ENCODE assay signal across 23 cellular contexts in genomic region chr10:51852297-51852696, GRCh38.
DNase-seq lines count a peak whose midpoint lies in the region; ATAC-seq, FAIRE-seq and TF ChIP-seq lines count a peak whose summit lies in the region.
"Had no signal": no experiment of that assay in that cellular context is flagged by ENCODE, and none has a peak within 500 bp of the region (broad histone marks: within the 10 kb centered on the region; RNA-seq: fewer than 3 reads in every experiment).

No MANE protein-coding gene starts in this region.

- H3K36me3 ChIP-seq in DND-41 (ENCODE audit: insufficient read depth, low read length) (no peaks in the 10 kb centered on the region), MM.1S (replicated peaks; ENCODE audit: insufficient read depth, low read length) (no peaks in the 10 kb centered on the region), MG63 (no peaks in the 10 kb centered on the region)
- H3K36me3 ChIP-seq: BLaER1 had no signal

- H2AFZ ChIP-seq in DND-41 (ENCODE audit: low read depth, low read length) (no peak overlapping the region), MM.1S (ENCODE audit: low read length) (no peak overlapping the region)
- H2AFZ ChIP-seq: GM23248 had no signal

- no peaks in the 10 kb centered on the region for H3F3A ChIP-seq in MM.1S (ENCODE audit: insufficient read depth, low read length)

- no peaks in the 10 kb centered on the region for H3K4me1 ChIP-seq in DND-41 (ENCODE audit: insufficient read depth, low read length)
- H3K4me1 ChIP-seq in MM.1S (ENCODE audit: low read length) = peaks cover 9% of the 10 kb centered on the region
- H3K4me1 ChIP-seq: BLaER1, Caco-2 had no signal

- peak; percentile 3 for DNase-seq in NCI-H345 (lab: John Stamatoyannopoulos, UW)
- no peak for DNase-seq in NCI-H345 treated with DMSO at 0.1 percent for 48 hours (lab: John Stamatoyannopoulos, UW; ENCODE audit: unreplicated experiment)
- DNase-seq in DND-41 = no peak
- DNase-seq in MM.1S = peak; percentile 53
- no peak for DNase-seq in urothelium cell line (ENCODE audit: low spot score)
- DNase-seq in MG63 = no peak
- DNase-seq: Caco-2; CD4-positive, CD25-positive, alpha-beta regulatory T cell; CD8-positive, alpha-beta T cell; DMS153; DMS79 treated with DMSO at 0.1 percent for 48 hours; GM23248; H9 had no signal

- H3K4me3 ChIP-seq in DND-41 (ENCODE audit: low read depth in 1 of 2, low read length in 2 of 2) = no peak overlapping the region
- H3K4me3 ChIP-seq in MM.1S (ENCODE audit: low read length) = no peak overlapping the region
- H3K4me3 ChIP-seq in MG63 = no peak overlapping the region
- H3K4me3 ChIP-seq: BLaER1, GM23248 had no signal

- no peaks in the 10 kb centered on the region for H3K79me2 ChIP-seq in DND-41 (ENCODE audit: insufficient read depth, low read length)
- H3K79me2 ChIP-seq in MM.1S (ENCODE audit: low read length) = no peaks in the 10 kb centered on the region

- H4K20me1 ChIP-seq in DND-41 (ENCODE audit: insufficient read depth, low read length) = no peaks in the 10 kb centered on the region
- H4K20me1 ChIP-seq in MM.1S (ENCODE audit: insufficient read depth, low read length) = no peaks in the 10 kb centered on the region
- H4K20me1 ChIP-seq: BLaER1 had no signal

- H3K4me2 ChIP-seq in DND-41 (ENCODE audit: insufficient read depth, low read length) (no peak overlapping the region), MM.1S (ENCODE audit: low read depth, low read length) (no peak overlapping the region)
- H3K4me2 ChIP-seq: BLaER1 had no signal

- no peak for TF ChIP-seq CTCF in DND-41 (IDR thresholded peaks at IDR 0.05; ENCODE audit: borderline replicate concordance, extremely low read depth, low read length, poor library complexity, severe bottlenecking)
- no peak for TF ChIP-seq CTCF in MM.1S (IDR thresholded peaks at IDR 0.05; ENCODE audit: low read length)

- H3K9ac ChIP-seq in DND-41 (ENCODE audit: low read depth, low read length) (no peak overlapping the region), MM.1S (ENCODE audit: low read length) (no peak overlapping the region)
- H3K9ac ChIP-seq: BLaER1, GM23248 had no signal

- H3K9me3 ChIP-seq in DND-41 (ENCODE audit: insufficient read depth, low read length, severe bottlenecking) (no peaks in the 10 kb centered on the region), MM.1S (replicated peaks; ENCODE audit: insufficient read depth, low read length) (no peaks in the 10 kb centered on the region), MG63 (0 out of 2 replicates have a peak, but pooled peaks cover 5% of the 10 kb centered on the region)
- H3K9me3 ChIP-seq: BLaER1 had no signal

- no peak overlapping the region for H3K27ac ChIP-seq in DND-41 (ENCODE audit: low read length)
- H3K27ac ChIP-seq in MM.1S (ENCODE audit: low read length) = no peak overlapping the region
- H3K27ac ChIP-seq: 22Rv1, BLaER1, C4-2B, GM23248 had no signal

- ATAC-seq in DND-41 (ENCODE audit: insufficient read depth, low read depth) = 0 out of 3 replicates have a peak, but pooled peaks have one; percentile 39
- ATAC-seq in HG02884 (IDR thresholded peaks at IDR 0.05; ENCODE audit: unreplicated experiment) = no peak
- ATAC-seq in HG02642 (IDR thresholded peaks at IDR 0.05; ENCODE audit: poor library complexity, unreplicated experiment) = no peak
- ATAC-seq: CD8-positive, alpha-beta T cell; HCT116 had no signal

- peak; percentile 30 for FAIRE-seq in urothelium cell line (lab: Jason Lieb, UNC)
- FAIRE-seq: A204.1, GM12892, GM19239, H1 had no signal

- no peaks in the 10 kb centered on the region for H3K9me2 ChIP-seq in MM.1S (replicated peaks; ENCODE audit: insufficient read depth, low read length)

- H3K27me3 ChIP-seq in DND-41 (ENCODE audit: insufficient read depth, low read length, poor library complexity) (no peaks in the 10 kb centered on the region), MM.1S (replicated peaks; ENCODE audit: insufficient read depth, low read length) (no peaks in the 10 kb centered on the region), MG63 (no peaks in the 10 kb centered on the region)
- H3K27me3 ChIP-seq: BLaER1 had no signal

Comparison
In these comparisons a context has a peak if more than half of its experiments do, and no peak if none do; other contexts are left out.
1. DNase-seq: peak in NCI-H345 (single experiment) and MM.1S (single experiment); none in NCI-H345 treated with DMSO at 0.1 percent for 48 hours (single experiment), DND-41 (single experiment), urothelium cell line (single experiment) and MG63 (single experiment).